29 cellular contexts compared by ENCODE assay signal in the genomic region with DNA sequence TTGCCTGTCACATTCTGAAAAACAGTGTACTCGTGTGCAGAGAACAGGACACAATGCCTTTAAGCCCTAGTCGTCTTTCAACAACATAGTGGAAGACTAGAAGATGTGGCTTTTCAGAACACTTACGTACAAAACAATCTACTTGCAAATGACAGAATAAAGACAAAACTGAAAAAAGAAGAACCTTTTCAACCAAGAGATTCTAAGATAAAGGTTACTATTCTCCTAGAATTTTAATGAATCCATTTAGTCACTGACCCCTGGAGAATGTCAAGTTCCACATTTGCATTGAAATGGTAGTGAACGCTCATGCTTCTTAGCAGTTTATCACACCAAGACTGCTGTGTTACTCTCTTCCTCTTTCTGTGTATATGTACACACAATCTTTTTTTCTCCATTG.
"Had no signal": no experiment of that assay in that cellular context is flagged by ENCODE, and none has a peak within 500 bp of the region (broad histone marks: within the 10 kb centered on the region; RNA-seq: fewer than 3 reads in every experiment).

No MANE protein-coding gene starts in this region.

- H3K4me3 ChIP-seq: colonic mucosa, PC-9 had no signal

- H3K9me3 Mint-ChIP-seq: activated naive CD8-positive, alpha-beta T cell treated with anti-CD3 and anti-CD28 coated beads for 36 hours; activated T-cell treated with anti-CD3 and anti-CD28 coated beads, Interleukin-2, amount 50 U/mL, for 4 hours had no signal

- H3K4me3 Mint-ChIP-seq: activated CD8-positive, alpha-beta T cell treated with anti-CD3 and anti-CD28 coated beads for 36 hours; activated naive CD8-positive, alpha-beta T cell treated with anti-CD3 and anti-CD28 coated beads for 36 hours; activated T-cell treated with anti-CD3 and anti-CD28 coated beads, Interleukin-2, amount 50 U/mL, for 4 hours; central memory CD8-positive, alpha-beta T cell had no signal

- H3K36me3 Mint-ChIP-seq: activated naive CD8-positive, alpha-beta T cell treated with anti-CD3 and anti-CD28 coated beads for 36 hours had no signal

- H3K27ac Mint-ChIP-seq: activated CD8-positive, alpha-beta T cell treated with anti-CD3 and anti-CD28 coated beads for 36 hours; activated naive CD8-positive, alpha-beta T cell treated with anti-CD3 and anti-CD28 coated beads for 36 hours had no signal

- ATAC-seq: activated CD8-positive, alpha-beta T cell treated with anti-CD3 and anti-CD28 coated beads for 36 hours; activated T-cell treated with anti-CD3 and anti-CD28 coated beads, Interleukin-2, amount 50 U/mL, for 4 hours had no signal

- H3K36me3 ChIP-seq: brain microvascular endothelial cell, colonic mucosa, WERI-Rb-1 had no signal

- H3K4me1 ChIP-seq: colonic mucosa had no signal

- H3K9me3 ChIP-seq: colonic mucosa had no signal

- H3K27me3 ChIP-seq: brain microvascular endothelial cell, colonic mucosa had no signal

- DNase-seq: activated CD4-positive, alpha-beta T cell treated with anti-CD3 and anti-CD28 coated beads for 1 hour; activated CD4-positive, alpha-beta T cell treated with anti-CD3 and anti-CD28 coated beads for 48 hours; activated CD4-positive, alpha-beta T cell treated with anti-CD3 and anti-CD28 coated beads, Interleukin-2, amount 50 U/mL, for 4 hours; activated CD4-positive, CD25-positive, alpha-beta regulatory T cell; activated CD8-positive, alpha-beta T cell treated with anti-CD3 and anti-CD28 coated beads for 36 hours; activated effector memory CD4-positive, alpha-beta T cell treated with anti-CD3 and anti-CD28 coated beads, Interleukin-2, amount 50 U/mL, for 16 hours; activated naive CD4-positive, alpha-beta T cell; activated naive CD4-positive, alpha-beta T cell treated with anti-CD3 and anti-CD28 coated beads, Interleukin-2, amount 50 U/mL, for 16 hours; activated naive CD8-positive, alpha-beta T cell treated with anti-CD3 and anti-CD28 coated beads for 36 hours; activated T-cell treated with anti-CD3 and anti-CD28 coated beads for 4 hours; activated T-cell treated with anti-CD3 and anti-CD28 coated beads, Interleukin-2, amount 50 U/mL, for 4 hours; amniotic stem cell; aorta; brain microvascular endothelial cell; colonic mucosa; KG1; MM.1S; NCI-H1105; NCI-H1417 treated with DMSO at 0.1 percent for 48 hours; NCI-H1694; NCI-H1930; NCI-H2081 treated with DMSO at 0.1 percent for 48 hours; NCI-H226; NCI-H524 treated with DMSO at 0.1 percent for 48 hours; PC-9; Right ventricle myocardium superior; T1000; WERI-Rb-1 had no signal

- H3K4me1 Mint-ChIP-seq: activated naive CD8-positive, alpha-beta T cell treated with anti-CD3 and anti-CD28 coated beads for 36 hours; central memory CD8-positive, alpha-beta T cell had no signal

- H3K27me3 Mint-ChIP-seq: activated CD8-positive, alpha-beta T cell treated with anti-CD3 and anti-CD28 coated beads for 36 hours; activated naive CD8-positive, alpha-beta T cell treated with anti-CD3 and anti-CD28 coated beads for 36 hours; central memory CD8-positive, alpha-beta T cell had no signal

- H2AFZ ChIP-seq: PC-9 had no signal
